In the genomic region with DNA sequence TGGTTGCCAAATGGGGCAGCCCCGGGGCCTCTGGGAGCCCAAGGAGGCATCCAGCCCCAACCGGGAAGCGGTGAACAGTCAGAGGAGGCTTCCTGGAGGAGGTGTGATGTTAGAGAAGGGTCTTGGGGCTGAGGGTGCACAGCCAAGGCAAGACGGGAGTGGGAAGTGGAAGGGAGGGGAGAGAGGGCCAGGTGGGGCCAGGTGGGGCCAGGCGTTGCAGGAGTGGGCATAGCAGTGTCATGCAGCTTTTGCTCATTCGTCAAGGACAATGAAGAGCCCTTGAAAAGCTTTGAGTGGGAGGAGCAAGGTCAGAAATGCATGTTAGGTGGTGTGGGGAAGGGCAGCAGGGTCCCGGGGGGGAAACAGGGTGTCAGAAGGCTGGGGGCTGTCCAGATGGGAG, we compare ENCODE assay signal across 27 cellular contexts. TPM values are rescaled to one million over a fixed set of nuclear protein-coding genes. Genes with fewer than 3 reads are reported as not detected.
DNase-seq lines count a peak whose midpoint lies in the region; ATAC-seq, FAIRE-seq and TF ChIP-seq lines count a peak whose summit lies in the region.
"Had no signal": no experiment of that assay in that cellular context is flagged by ENCODE, and none has a peak within 500 bp of the region (broad histone marks: within the 10 kb centered on the region; RNA-seq: fewer than 3 reads in every experiment).

No MANE protein-coding gene starts in this region.

- H3K36me3 ChIP-seq in GM23338 (ENCODE audit: insufficient read depth) (no peaks in the 10 kb centered on the region), PC-3 (ENCODE audit: low read depth, low read length) (no peaks in the 10 kb centered on the region), psoas muscle (ENCODE audit: insufficient read depth in 1 of 2, low read depth in 1 of 2) (no peaks in the 10 kb centered on the region)
- H3K36me3 ChIP-seq: tibial nerve had no signal

- H3K4me1 Mint-ChIP-seq in GM23338 (peaks cover 54% of the 10 kb centered on the region), brain (peaks cover 38% of the 10 kb centered on the region), mesothelial cell of epicardium (peaks cover 51% of the 10 kb centered on the region)

- H3K4me2 ChIP-seq in A549 (no peak overlapping the region), GM23338 (peak overlapping the region; percentile 91), PC-3 (ENCODE audit: low read length) (no peak overlapping the region)
- H3K4me2 ChIP-seq: smooth muscle cell had no signal

- no TSS peak for BruUV-seq in PC-3 (replicated peaks; lab: Mats Ljungman, UMichigan)

- no peak for FAIRE-seq in A549 (lab: Jason Lieb, UNC)
- FAIRE-seq: HTR-8/SVneo had no signal

- H2AFZ ChIP-seq in GM23338 (no peak overlapping the region), PC-3 (ENCODE audit: low read length) (no peak overlapping the region)

- intact Hi-C loops in PC-3 (cut with micrococcal nuclease) (no loop called here), psoas muscle (cut with DNase I) (no loop called here)

- no peak overlapping the region for H3K9ac ChIP-seq in PC-3 (ENCODE audit: low read length)

- H3K4me3 Mint-ChIP-seq in GM23338 (peak overlapping the region; percentile 82), brain (peak overlapping the region; percentile 47 to 84 (median 81)), mesothelial cell of epicardium (peak overlapping the region; percentile 81)

- CTCF ChIA-PET in A549 (lab: Yijun Ruan, JAX) (no interaction called here), PC-3 (lab: Charles Lee) (no interaction called here)

- peaks cover 17% of the 10 kb centered on the region; the same call in 1 of the 2 replicates for H3K79me2 ChIP-seq in GM23338 (replicated peaks; ENCODE audit: insufficient read depth)
- no peaks in the 10 kb centered on the region for H3K79me2 ChIP-seq in PC-3 (ENCODE audit: low read length)

- DNase-seq in A549 (ENCODE audit: low read depth in 1 of 2, low spot score in 1 of 2) (no peak), GM23338 (ENCODE audit: low spot score) (no peak), mesothelial cell of epicardium (ENCODE audit: low spot score in 2 of 2, unreplicated experiment in 2 of 2) (no peak), PC-3 (no peak), psoas muscle (no peak)
- DNase-seq: activated CD4-positive, alpha-beta T cell treated with anti-CD3 and anti-CD28 coated beads, Interleukin-2, amount 50 U/mL, for 4 hours; activated naive CD4-positive, alpha-beta T cell; activated T-cell treated with anti-CD3 and anti-CD28 coated beads, Interleukin-2, amount 50 U/mL, for 72 hours; amniotic stem cell; CD8-positive, alpha-beta memory T cell; DMS153; GDM1; HCEC 1CT; head of caudate nucleus; Karpas-422; NCI-H1436 treated with DMSO at 0.1 percent for 48 hours; NCI-H2171; NK-92 treated with Interleukin-12 subunit alpha and Interleukin-12 subunit beta, amount 100 ng/mL, for 24 hours; stimulated activated CD4-positive, alpha-beta T cell treated with anti-CD3 and anti-CD28 coated beads, Interleukin-2, amount 100 ng/mL, for 24 hours had no signal

- H3K27me3 Mint-ChIP-seq in GM23338 (ENCODE audit: insufficient read depth, low read depth, poor library complexity), result peaks cover 16% of the 10 kb centered on the region
- peaks cover 8% of the 10 kb centered on the region for H3K27me3 Mint-ChIP-seq in brain
- H3K27me3 Mint-ChIP-seq in mesothelial cell of epicardium (ENCODE audit: low read depth), result no peaks in the 10 kb centered on the region

- H3K9me3 ChIP-seq in A549 (no peaks in the 10 kb centered on the region), PC-3 (ENCODE audit: low read length) (no peaks in the 10 kb centered on the region), psoas muscle (no peaks in the 10 kb centered on the region)
- H3K9me3 ChIP-seq: tibial nerve had no signal

- no peak for TF ChIP-seq POLR2A in A549 (IDR thresholded peaks at IDR 0.05; ENCODE audit: low read length)

- H3K4me1 ChIP-seq in A549 (peaks cover 5% of the 10 kb centered on the region; the same call in 1 of the 3 replicates), GM23338 (ENCODE audit: insufficient read depth) (peaks cover 16% of the 10 kb centered on the region), PC-3 (ENCODE audit: insufficient read depth, low read length) (peaks cover 10% of the 10 kb centered on the region), psoas muscle (no peaks in the 10 kb centered on the region)

- TF ChIP-seq CTCF in A549 (IDR thresholded peaks at IDR 0.05) (no peak), GM23338 (conservative IDR thresholded peaks at IDR 0.05; ENCODE audit: low read depth in 2 of 2) (no peak), brain (conservative IDR thresholded peaks at IDR 0.05) (no peak), mesothelial cell of epicardium (IDR thresholded peaks at IDR 0.05; ENCODE audit: unreplicated experiment) (no peak), PC-3 (conservative IDR thresholded peaks at IDR 0.05; ENCODE audit: low read depth, low read length) (no peak), psoas muscle (IDR thresholded peaks at IDR 0.05) (no peak)

- H3K27ac ChIP-seq in A549 (no peak overlapping the region), GM23338 (ENCODE audit: low read depth) (no peak overlapping the region), PC-3 (ENCODE audit: low read length) (no peak overlapping the region), psoas muscle (no peak overlapping the region)
- H3K27ac ChIP-seq: tibial nerve had no signal

- WGBS in A549 (ENCODE audit: missing lambda C conversion rate), result 18% methylated on average over 4 of the region's 7 CpGs
- 37 to 44% (median 40%) methylated on average over 7 of the region's 7 CpGs for WGBS in psoas muscle, 3 donors

- TF ChIP-seq EP300 in A549 (IDR thresholded peaks at IDR 0.05), result no peak

- POLR2A ChIA-PET in A549 (lab: Yijun Ruan, JAX), result no interaction called here
- POLR2A ChIA-PET in PC-3 (lab: Charles Lee; ENCODE audit: unreplicated experiment), result no interaction called here

- TF ChIP-seq RAD21 in A549 (conservative IDR thresholded peaks at IDR 0.05 in 1 of 2, IDR thresholded peaks at IDR 0.05 in 1 of 2), result no peak

- H4K20me1 ChIP-seq in GM23338 (replicated peaks; ENCODE audit: insufficient read depth) (no peaks in the 10 kb centered on the region), PC-3 (ENCODE audit: low read length) (no peaks in the 10 kb centered on the region)

- H3K36me3 Mint-ChIP-seq in GM23338 (ENCODE audit: low read depth), result peaks cover 20% of the 10 kb centered on the region
- no peaks in the 10 kb centered on the region for H3K36me3 Mint-ChIP-seq in brain
- no peaks in the 10 kb centered on the region for H3K36me3 Mint-ChIP-seq in mesothelial cell of epicardium
- H3K36me3 Mint-ChIP-seq: CD8-positive, alpha-beta memory T cell had no signal

- H3K9me2 ChIP-seq in GM23338 (ENCODE audit: insufficient read depth) (no peaks in the 10 kb centered on the region), PC-3 (replicated peaks; ENCODE audit: low read length) (no peaks in the 10 kb centered on the region)

- H3K27ac Mint-ChIP-seq in GM23338 (peak overlapping the region; percentile 63; the same call in 1 of the 2 replicates), brain (peak overlapping the region in 3 of 5 experiments; percentile 23 to 78 (median 50)), mesothelial cell of epicardium (peak overlapping the region; percentile 51)

- no peaks in the 10 kb centered on the region for H3K27me3 ChIP-seq in GM23338 (ENCODE audit: insufficient read depth)
- peaks cover 30% of the 10 kb centered on the region for H3K27me3 ChIP-seq in PC-3 (ENCODE audit: low read length)
- H3K27me3 ChIP-seq in psoas muscle (ENCODE audit: insufficient read depth in 3 of 3, low read length in 2 of 3), result peaks cover 0 to 49% (median 14%) of the 10 kb centered on the region in 3 donors

- ATAC-seq in A549 (no peak), GM23338 (no peak), PC-3 (no peak), HG03571 (IDR thresholded peaks at IDR 0.05; ENCODE audit: unreplicated experiment) (no peak), psoas muscle (no peak), HG03039 (IDR thresholded peaks at IDR 0.05; ENCODE audit: unreplicated experiment) (no peak)
- ATAC-seq: activated T-cell treated with anti-CD3 and anti-CD28 coated beads, Interleukin-2, amount 50 U/mL, for 72 hours; Panc1 had no signal

- peaks cover 10% of the 10 kb centered on the region for H3F3A ChIP-seq in GM23338 (replicated peaks; ENCODE audit: low read depth)
- peaks cover 4% of the 10 kb centered on the region for H3F3A ChIP-seq in PC-3 (ENCODE audit: low read length, unreplicated experiment)

- H3K9me3 Mint-ChIP-seq in GM23338, result no peaks in the 10 kb centered on the region; the same call in 1 of the 3 replicates
- H3K9me3 Mint-ChIP-seq in brain, result peaks cover 0 to 5% (median 0%) of the 10 kb centered on the region in 5 experiments
- H3K9me3 Mint-ChIP-seq in mesothelial cell of epicardium, result no peaks in the 10 kb centered on the region
- H3K9me3 Mint-ChIP-seq: activated T-cell treated with anti-CD3 and anti-CD28 coated beads, Interleukin-2, amount 50 U/mL, for 72 hours had no signal

- H3K4me3 ChIP-seq in A549 (no peak overlapping the region), GM23338 (no peak overlapping the region), PC-3 (ENCODE audit: low read length) (no peak overlapping the region), psoas muscle (no peak overlapping the region)
- H3K4me3 ChIP-seq: smooth muscle cell, tibial nerve had no signal

TF ChIP-seq in GM23338, 12 proteins besides CTCF, POLR2A, EP300 and RAD21 (continues in another document):
- TF ChIP-seq NANOG (IDR thresholded peaks at IDR 0.05; ENCODE audit: borderline replicate concordance) (no peak), CREB1 (CRISPR knock-in tag; IDR thresholded peaks at IDR 0.05; ENCODE audit: low read depth) (no peak), ZNF114 (CRISPR knock-in tag; IDR thresholded peaks at IDR 0.05) (no peak)

RNA-seq across cellular contexts. Expression of a gene that starts 1.8 kb away (rescaled TPM):
- polyA plus RNA-seq in A549 (2011; rRNA removed) (0.01 TPM in 1 of 2 replicates, not detected in the other), A549 (2017; fragmentation: RNase III; extraction: RNeasy Plus Mini Kit Qiagen cat#74134 plus additional on column Dnase treatment) (not detected in 3 replicates), GM23338 (2016; fragmentation: Nextera tagmentation; extraction: Ambion mirVana) (7.7 and 8.5 TPM in 2 replicates), brain (ENCODE audit: insufficient read depth, low read depth, low replicate concordance) (4.5 TPM), psoas muscle (under 1 TPM; 0.01 to 0.12 (median 0.01) TPM)
- polyA plus RNA-seq in A549 (2012; cell fraction: cytosol; rRNA removed), result under 0.01 TPM in 2 replicates
- polyA plus RNA-seq in A549 (2012; cell fraction: nucleus; rRNA removed), result 0.01 and 0.02 TPM in 2 replicates
- polyA minus RNA-seq in A549 (2011; rRNA and poly(A)+ RNA removed), result not detected in 2 replicates
- 34.7 and 54.5 TPM in 2 replicates for total RNA-seq in GM23338 (2014; rRNA removed; shearing (Covaris generic))
- total RNA-seq in mesothelial cell of epicardium (115 to 124 TPM (median 120 TPM) in 3 replicates), PC-3 (2014; rRNA removed) (under 0.01 TPM in 2 replicates), psoas muscle (under 1 TPM in 2 of 4 donors, not detected in 2; 0.02 to 0.51 TPM)
- total RNA-seq: activated T-cell treated with anti-CD3 and anti-CD28 coated beads, Interleukin-2, amount 50 U/mL, for 72 hours; CD8-positive, alpha-beta memory T cell; omental fat pad; smooth muscle cell had no signal
- polyA plus RNA-seq: CD8-positive, alpha-beta memory T cell; smooth muscle cell had no signal

Comparison
In these comparisons a context has a peak if more than half of its experiments do, and no peak if none do; other contexts are left out.
1. RNA of a gene that starts 1.8 kb away (total RNA-seq): 115 to 124 TPM in mesothelial cell of epicardium and 34.7 to 54.5 TPM in GM23338; 0.02 to 0.51 TPM in psoas muscle and under 0.01 TPM in PC-3; every median in the first group is over 10 times any median in the second.
2. Peak in every context shown above with its lines, with median percentiles within 50 percentile points of each other: H3K27ac Mint-ChIP-seq and H3K4me3 Mint-ChIP-seq.